Comparison of ENCODE assay signal across 18 cellular contexts in genomic region chr7:2860627-2861133, GRCh38. TPM values are rescaled to one million over a fixed set of nuclear protein-coding genes. Genes with fewer than 3 reads are reported as not detected.
DNase-seq lines count a peak whose midpoint lies in the region; ATAC-seq and TF ChIP-seq lines count a peak whose summit lies in the region.
"Had no signal": no experiment of that assay in that cellular context is flagged by ENCODE, and none has a peak within 500 bp of the region (broad histone marks: within the 10 kb centered on the region; RNA-seq: fewer than 3 reads in every experiment).

No MANE protein-coding gene starts in this region.

- H2AFZ ChIP-seq in OCI-LY3 (ENCODE audit: low read depth, low read length): no peak overlapping the region; the same call in 1 of the 2 replicates
- H2AFZ ChIP-seq: hepatocyte had no signal

- ATAC-seq in left colon (peak; percentile 36), gastrocnemius medialis (peak; percentile 78 to 84), HG03175 (IDR thresholded peaks at IDR 0.05; ENCODE audit: unreplicated experiment) (no peak)

- in situ Hi-C loops in gastrocnemius medialis (cut with MboI; ENCODE audit: low sequenced_read_pairs in 4 of 4): no loop called here

- H3K27me3 ChIP-seq in OCI-LY3 (ENCODE audit: low read depth, low read length): no peaks in the 10 kb centered on the region
- no peaks in the 10 kb centered on the region for H3K27me3 ChIP-seq in gastrocnemius medialis
- H3K27me3 ChIP-seq: hepatocyte, SJCRH30, suprapubic skin had no signal

- H3K9ac ChIP-seq in OCI-LY3 (ENCODE audit: low read length): no peak overlapping the region

- H3K4me3 ChIP-seq in OCI-LY3 (ENCODE audit: low read length) (no peak overlapping the region), gastrocnemius medialis (no peak overlapping the region)
- H3K4me3 ChIP-seq: hepatocyte, left ventricle myocardium inferior, SJCRH30, smooth muscle cell, suprapubic skin had no signal

- H4K20me1 ChIP-seq in OCI-LY3 (ENCODE audit: insufficient read depth, low read length): no peaks in the 10 kb centered on the region

- H3K4me1 ChIP-seq in OCI-LY3 (ENCODE audit: low read length) (peaks cover 33% of the 10 kb centered on the region), gastrocnemius medialis (peaks cover 11 to 23% of the 10 kb centered on the region in 2 donors)

- no peaks in the 10 kb centered on the region for H3K79me2 ChIP-seq in OCI-LY3 (ENCODE audit: low read length)
- H3K79me2 ChIP-seq: hepatocyte had no signal

- intact Hi-C loops in left colon (cut with DNase I, micrococcal nuclease): loop anchor here in 1 of 2 donors (10.0 kb wide), 1 partner anchor 294 kb away; no protein-coding TSS in a partner anchor
- intact Hi-C loops in gastrocnemius medialis (cut with DNase I; ENCODE audit: low total_unique reads): loop anchor here (10.0 kb wide), 2 partner anchors 294 to 1034 kb away; no protein-coding TSS in a partner anchor

- H3K4me2 ChIP-seq in OCI-LY3 (ENCODE audit: low read length): peak overlapping the region; percentile 35
- H3K4me2 ChIP-seq: hepatocyte, smooth muscle cell had no signal

- TF ChIP-seq POLR2A in gastrocnemius medialis (IDR thresholded peaks at IDR 0.05): no peak

- H3K27ac ChIP-seq in OCI-LY3 (ENCODE audit: low read length): no peak overlapping the region
- peak overlapping the region; percentile 44 to 85 (median 59) for H3K27ac ChIP-seq in gastrocnemius medialis
- H3K27ac ChIP-seq: hepatocyte, left ventricle myocardium inferior, SJCRH30, suprapubic skin had no signal

- no peaks in the 10 kb centered on the region for H3K9me3 ChIP-seq in OCI-LY3 (ENCODE audit: insufficient read depth, low read length)
- no peaks in the 10 kb centered on the region for H3K9me3 ChIP-seq in gastrocnemius medialis
- H3K9me3 ChIP-seq: left ventricle myocardium inferior, SJCRH30, suprapubic skin had no signal

- H3K36me3 ChIP-seq in OCI-LY3 (replicated peaks; ENCODE audit: low read depth, low read length) (no peaks in the 10 kb centered on the region), gastrocnemius medialis (no peaks in the 10 kb centered on the region)
- H3K36me3 ChIP-seq: left ventricle myocardium inferior, SJCRH30, suprapubic skin had no signal

- DNase-seq in DMS153 (lab: John Stamatoyannopoulos, UW): peak; percentile 82
- DNase-seq in DMS153 treated with DMSO at 0.1 percent for 48 hours (lab: John Stamatoyannopoulos, UW; ENCODE audit: unreplicated experiment): no peak
- no peak for DNase-seq in left colon
- DNase-seq in gastrocnemius medialis: peak; percentile 63 to 68
- no peak for DNase-seq in activated CD4-positive, alpha-beta T cell treated with anti-CD3 and anti-CD28 coated beads, Interleukin-2, amount 50 U/mL, for 48 hours
- DNase-seq in amniotic stem cell (lab: John Stamatoyannopoulos, UW): no peak
- DNase-seq: 8988T; activated naive CD4-positive, alpha-beta T cell treated with Interleukin-2 at 50 U/mL for 16 hours; CD4-positive, alpha-beta T cell; left ventricle myocardium inferior; MV-4-11; NCI-H82 had no signal

- TF ChIP-seq CTCF in OCI-LY3 (IDR thresholded peaks at IDR 0.05; ENCODE audit: low read depth, low read length) (no peak), gastrocnemius medialis (IDR thresholded peaks at IDR 0.05 in 4 of 5, conservative IDR thresholded peaks at IDR 0.05 in 1 of 5) (no peak)

RNA-seq across cellular contexts. Expression of gene GNA12, which starts 16.6 kb away (rescaled TPM):
- total RNA-seq in left colon (10 to 100 TPM; 21.4 to 32.9 TPM), gastrocnemius medialis (1 to 10 TPM; 7.6 to 8.4 (median 8.1) TPM)

Comparison
In these comparisons a context has a peak if more than half of its experiments do, and no peak if none do; other contexts are left out.
1. DNase-seq: peak in DMS153 (single experiment) and gastrocnemius medialis (2 of 2); none in DMS153 treated with DMSO at 0.1 percent for 48 hours (single experiment), left colon (0 of 2), activated CD4-positive, alpha-beta T cell treated with anti-CD3 and anti-CD28 coated beads, Interleukin-2, amount 50 U/mL, for 48 hours (0 of 2) and amniotic stem cell (single experiment).